11 cellular contexts compared by ENCODE assay signal in genomic region chr5:91212336-91213092, GRCh38.
A peak's percentile ranks its signal among the peaks of the same experiment; 100 is the strongest.
DNase-seq lines count a peak whose midpoint lies in the region; ATAC-seq and TF ChIP-seq lines count a peak whose summit lies in the region.
"Had no signal": no experiment of that assay in that cellular context is flagged by ENCODE, and none has a peak within 500 bp of the region (broad histone marks: within the 10 kb centered on the region; RNA-seq: fewer than 3 reads in every experiment).

No MANE protein-coding gene starts in this region.

- H3K27ac Mint-ChIP-seq in Caco-2 (ENCODE audit: unreplicated experiment): no peak overlapping the region
- H3K27ac Mint-ChIP-seq in stimulated activated naive B cell treated with anti-CD40 and anti-IgM and Interleukin-4, amounts not matched to agents 10 μg/mL and 1 μg/mL and 100 μg/mL, for 72 hours: no peak overlapping the region
- H3K27ac Mint-ChIP-seq: naive B cell had no signal

- CTCF ChIA-PET in Caco-2 (lab: Charles Lee): no interaction called here

- ATAC-seq in foreskin keratinocyte: peak; percentile 35
- peak; percentile 85 for ATAC-seq in sciatic nerve
- no peak for ATAC-seq in stimulated activated naive B cell treated with anti-CD40 and anti-IgM and Interleukin-4, amounts not matched to agents 10 μg/mL and 1 μg/mL and 100 μg/mL, for 72 hours (replicated peaks)
- ATAC-seq in GM18858 (IDR thresholded peaks at IDR 0.05; ENCODE audit: unreplicated experiment): no peak
- no peak for ATAC-seq in HG02870 (IDR thresholded peaks at IDR 0.05; ENCODE audit: unreplicated experiment)

- no peaks in the 10 kb centered on the region for H3K36me3 ChIP-seq in Caco-2 (ENCODE audit: control insufficient read depth, insufficient read depth, low read length)
- H3K36me3 ChIP-seq in SJSA1: no peaks in the 10 kb centered on the region

- H3K9me3 Mint-ChIP-seq in Caco-2 (ENCODE audit: unreplicated experiment): peaks cover 8% of the 10 kb centered on the region
- H3K9me3 Mint-ChIP-seq in stimulated activated naive B cell treated with anti-CD40 and anti-IgM and Interleukin-4, amounts not matched to agents 10 μg/mL and 1 μg/mL and 100 μg/mL, for 72 hours: no peaks in the 10 kb centered on the region
- H3K9me3 Mint-ChIP-seq: naive B cell had no signal

- H3K4me1 Mint-ChIP-seq in Caco-2 (ENCODE audit: low read depth, unreplicated experiment): peaks cover 6% of the 10 kb centered on the region
- H3K4me1 Mint-ChIP-seq in stimulated activated naive B cell treated with anti-CD40 and anti-IgM and Interleukin-4, amounts not matched to agents 10 μg/mL and 1 μg/mL and 100 μg/mL, for 72 hours: no peaks in the 10 kb centered on the region
- H3K4me1 Mint-ChIP-seq: naive B cell had no signal

- H3K9me3 ChIP-seq in Caco-2 (no peaks in the 10 kb centered on the region), SJSA1 (replicated peaks) (no peaks in the 10 kb centered on the region)

- no peak overlapping the region for H3K4me3 Mint-ChIP-seq in Caco-2 (ENCODE audit: unreplicated experiment)
- H3K4me3 Mint-ChIP-seq in stimulated activated naive B cell treated with anti-CD40 and anti-IgM and Interleukin-4, amounts not matched to agents 10 μg/mL and 1 μg/mL and 100 μg/mL, for 72 hours: no peak overlapping the region
- H3K4me3 Mint-ChIP-seq: naive B cell had no signal

- H3K4me3 ChIP-seq in Caco-2 (ENCODE audit: low read depth, low read length) (no peak overlapping the region), SJSA1 (no peak overlapping the region)

- H3K4me1 ChIP-seq in Caco-2: peaks cover 30% of the 10 kb centered on the region
- peaks cover 17% of the 10 kb centered on the region for H3K4me1 ChIP-seq in SJSA1 (replicated peaks)
- no peaks in the 10 kb centered on the region for H3K4me1 ChIP-seq in foreskin keratinocyte

- POLR2A ChIA-PET in Caco-2 (lab: Charles Lee): no interaction called here

- DNase-seq in Caco-2 (peak; percentile 41 to 59), SJSA1 (ENCODE audit: low read depth in 1 of 2, low spot score in 2 of 2) (peak; percentile 67 to 75), foreskin keratinocyte (peak in 1 of 2 donors; percentile 15), sciatic nerve (ENCODE audit: low spot score) (no peak), COLO668 (lab: John Stamatoyannopoulos, UW; ENCODE audit: unreplicated experiment) (no peak)
- DNase-seq in stimulated activated naive B cell treated with anti-CD40 and anti-IgM and Interleukin-4, amounts not matched to agents 10 μg/mL and 1 μg/mL and 100 μg/mL, for 72 hours: no peak
- DNase-seq: DND-41; effector CD8-positive, alpha-beta T cell; naive B cell had no signal

- intact Hi-C loops in Caco-2 (cut with micrococcal nuclease; ENCODE audit: unreplicated experiment): no loop called here
- intact Hi-C loops in sciatic nerve (cut with DNase I): no loop called here

- TF ChIP-seq CTCF in Caco-2 (IDR thresholded peaks at IDR 0.05; ENCODE audit: insufficient read depth in 1 of 2, low read depth in 1 of 2, low read length in 1 of 2, severe bottlenecking in 1 of 2, unreplicated experiment in 1 of 2) (no peak), foreskin keratinocyte (conservative IDR thresholded peaks at IDR 0.05) (no peak)

- peaks cover 5% of the 10 kb centered on the region for H3K36me3 Mint-ChIP-seq in Caco-2 (ENCODE audit: insufficient read depth, unreplicated experiment)
- H3K36me3 Mint-ChIP-seq in stimulated activated naive B cell treated with anti-CD40 and anti-IgM and Interleukin-4, amounts not matched to agents 10 μg/mL and 1 μg/mL and 100 μg/mL, for 72 hours: no peaks in the 10 kb centered on the region
- H3K36me3 Mint-ChIP-seq: naive B cell had no signal

- H3K27ac ChIP-seq in SJSA1 (peak overlapping the region; percentile 69), foreskin keratinocyte (no peak overlapping the region)

- H3K27me3 ChIP-seq in Caco-2 (replicated peaks; ENCODE audit: control insufficient read depth, insufficient read depth, low read length) (no peaks in the 10 kb centered on the region), SJSA1 (replicated peaks) (no peaks in the 10 kb centered on the region), foreskin keratinocyte (no peaks in the 10 kb centered on the region)

- no peaks in the 10 kb centered on the region for H3K27me3 Mint-ChIP-seq in Caco-2 (ENCODE audit: insufficient read depth, unreplicated experiment)
- peaks cover 0 to 6% of the 10 kb centered on the region in 2 donors for H3K27me3 Mint-ChIP-seq in stimulated activated naive B cell treated with anti-CD40 and anti-IgM and Interleukin-4, amounts not matched to agents 10 μg/mL and 1 μg/mL and 100 μg/mL, for 72 hours

- BruUV-seq in Caco-2 (replicated peaks; lab: Mats Ljungman, UMichigan): no TSS peak

Comparison
In these comparisons a context has a peak if more than half of its experiments do, and no peak if none do; other contexts are left out.
1. DNase-seq: peak in Caco-2 (2 of 2) and SJSA1 (2 of 2); none in sciatic nerve (single experiment), stimulated activated naive B cell treated with anti-CD40 and anti-IgM and Interleukin-4, amounts not matched to agents 10 μg/mL and 1 μg/mL and 100 μg/mL, for 72 hours (single experiment) and COLO668 (single experiment).
2. ATAC-seq: peak in foreskin keratinocyte (single experiment) and sciatic nerve (single experiment); none in stimulated activated naive B cell treated with anti-CD40 and anti-IgM and Interleukin-4, amounts not matched to agents 10 μg/mL and 1 μg/mL and 100 μg/mL, for 72 hours (0 of 2), GM18858 (single experiment) and HG02870 (single experiment).